Comparison of ENCODE assay signal across 12 cellular contexts in the genomic region with DNA sequence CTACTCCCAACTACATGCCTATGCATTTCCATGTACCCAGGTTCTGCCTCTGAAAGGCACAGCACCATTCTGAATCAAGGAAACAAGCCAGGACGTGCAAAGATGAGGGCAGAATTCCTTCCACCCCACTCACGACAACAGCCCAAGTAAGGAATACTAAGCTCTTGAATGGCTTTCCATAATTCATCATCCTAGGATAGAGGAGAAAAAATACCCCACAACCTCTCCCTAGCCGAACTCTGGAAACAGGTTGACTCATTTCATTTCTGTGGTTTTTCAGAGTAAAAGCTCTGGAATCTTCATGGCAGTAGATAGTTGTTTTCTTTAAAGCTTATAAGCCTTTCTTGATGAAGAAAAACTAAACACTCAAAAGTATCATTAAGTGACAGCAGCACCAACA.
DNase-seq lines count a peak whose midpoint lies in the region; ATAC-seq and TF ChIP-seq lines count a peak whose summit lies in the region.
"Had no signal": no experiment of that assay in that cellular context is flagged by ENCODE, and none has a peak within 500 bp of the region (broad histone marks: within the 10 kb centered on the region; RNA-seq: fewer than 3 reads in every experiment).

No MANE protein-coding gene starts in this region.

- H3K9me3 ChIP-seq in colonic mucosa (no peaks in the 10 kb centered on the region), muscle layer of colon (ENCODE audit: low read length) (no peaks in the 10 kb centered on the region), vagina (no peaks in the 10 kb centered on the region), mucosa of descending colon (no peaks in the 10 kb centered on the region)
- H3K9me3 ChIP-seq: body of pancreas had no signal

- ATAC-seq in omental fat pad (ENCODE audit: low FRiP score) (no peak), mucosa of descending colon (no peak), left lobe of liver (no peak)
- ATAC-seq: naive thymus-derived CD8-positive, alpha-beta T cell had no signal

- no peak for TF ChIP-seq CTCF in colonic mucosa (IDR thresholded peaks at IDR 0.05)
- no peak for TF ChIP-seq CTCF in vagina (IDR thresholded peaks at IDR 0.05)
- no peak for TF ChIP-seq CTCF in omental fat pad (IDR thresholded peaks at IDR 0.05)
- no peak for TF ChIP-seq CTCF in mucosa of descending colon (IDR thresholded peaks at IDR 0.05)

- H3K9ac ChIP-seq in colonic mucosa (ENCODE audit: low read depth in 2 of 2, low read length in 2 of 2) (no peak overlapping the region), muscle layer of colon (ENCODE audit: low read length) (no peak overlapping the region)

- intact Hi-C loops in colonic mucosa (cut with DNase I): no loop called here
- intact Hi-C loops in vagina (cut with DNase I): no loop called here
- intact Hi-C loops in mucosa of descending colon (cut with DNase I, micrococcal nuclease): no loop called here

- H3K27me3 ChIP-seq in colonic mucosa: no peaks in the 10 kb centered on the region
- no peaks in the 10 kb centered on the region for H3K27me3 ChIP-seq in muscle layer of colon (ENCODE audit: control insufficient read depth in 1 of 2, insufficient read depth in 2 of 2, low read length in 2 of 2)
- H3K27me3 ChIP-seq in vagina: no peaks in the 10 kb centered on the region
- H3K27me3 ChIP-seq: body of pancreas had no signal

- no peak for TF ChIP-seq POLR2A in vagina (IDR thresholded peaks at IDR 0.05)

- H3K4me3 ChIP-seq in colonic mucosa (no peak overlapping the region), muscle layer of colon (ENCODE audit: low read depth in 1 of 2, low read length in 2 of 2) (no peak overlapping the region), vagina (no peak overlapping the region), mucosa of descending colon (no peak overlapping the region)
- H3K4me3 ChIP-seq: body of pancreas had no signal

- DNase-seq in LHCN-M2 (ENCODE audit: low read depth) (peak; percentile 92), colonic mucosa (no peak), vagina (ENCODE audit: extremely low spot score in 2 of 2) (no peak), omental fat pad (ENCODE audit: low spot score) (no peak), mucosa of descending colon (no peak), left lobe of liver (ENCODE audit: low spot score) (no peak)
- DNase-seq: GDM1; naive thymus-derived CD8-positive, alpha-beta T cell; NCI-H774; T-helper 2 cell had no signal

- H3K27ac ChIP-seq in colonic mucosa: peak overlapping the region; percentile 37
- H3K27ac ChIP-seq in muscle layer of colon (ENCODE audit: low read depth, low read length): peak overlapping the region; percentile 56
- H3K27ac ChIP-seq in vagina: peak overlapping the region; percentile 62

- H3K36me3 ChIP-seq in colonic mucosa (no peaks in the 10 kb centered on the region), muscle layer of colon (ENCODE audit: insufficient read depth, low read length) (no peaks in the 10 kb centered on the region), vagina (no peaks in the 10 kb centered on the region), mucosa of descending colon (ENCODE audit: low read depth) (no peaks in the 10 kb centered on the region)

- H3K4me1 ChIP-seq in colonic mucosa (no peaks in the 10 kb centered on the region), muscle layer of colon (ENCODE audit: insufficient read depth, low read length) (peaks cover 86% of the 10 kb centered on the region), vagina (peaks cover 40% of the 10 kb centered on the region), mucosa of descending colon (ENCODE audit: low read depth) (peaks cover 24% of the 10 kb centered on the region)
